5 cellular contexts compared by ENCODE assay signal in the genomic region with DNA sequence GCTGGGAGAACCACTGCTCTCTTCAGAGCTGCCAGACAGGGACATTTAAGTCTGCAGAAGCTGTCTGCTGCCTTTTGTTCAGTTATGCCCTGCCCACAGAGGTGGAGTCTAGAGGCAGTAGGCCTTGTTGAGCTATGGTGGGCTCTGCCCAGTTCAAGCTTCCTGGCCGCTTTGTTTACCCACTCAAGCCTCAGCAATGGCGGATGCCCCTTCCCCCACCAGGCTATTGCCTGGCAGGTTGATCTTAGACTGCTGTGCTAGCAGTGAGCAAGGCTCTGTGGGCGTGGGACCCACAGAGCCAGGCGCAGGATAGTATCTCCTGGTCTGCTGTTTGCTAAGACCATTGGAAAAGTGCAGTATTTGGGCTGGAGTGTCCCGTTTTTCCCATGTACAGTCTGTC. TPM values are rescaled to one million over a fixed set of nuclear protein-coding genes. Genes with fewer than 3 reads are reported as not detected.
"Had no signal": no experiment of that assay in that cellular context is flagged by ENCODE, and none has a peak within 500 bp of the region (broad histone marks: within the 10 kb centered on the region; RNA-seq: fewer than 3 reads in every experiment).

No MANE protein-coding gene starts in this region.

RNA-seq across cellular contexts. Expression of a gene that starts 9.2 kb away (rescaled TPM):
- total RNA-seq: HT1080 had no signal
- polyA plus RNA-seq: K562 had no signal

RNA-seq across cellular contexts. Expression of a gene that starts 58.8 kb away (rescaled TPM):
- total RNA-seq: HT-29, HT1080, IMR-90, K562 had no signal
- polyA plus RNA-seq: IgD-negative memory B cell, IMR-90, K562 had no signal
